ENCODE assay signal across 1 cellular context in the genomic region with DNA sequence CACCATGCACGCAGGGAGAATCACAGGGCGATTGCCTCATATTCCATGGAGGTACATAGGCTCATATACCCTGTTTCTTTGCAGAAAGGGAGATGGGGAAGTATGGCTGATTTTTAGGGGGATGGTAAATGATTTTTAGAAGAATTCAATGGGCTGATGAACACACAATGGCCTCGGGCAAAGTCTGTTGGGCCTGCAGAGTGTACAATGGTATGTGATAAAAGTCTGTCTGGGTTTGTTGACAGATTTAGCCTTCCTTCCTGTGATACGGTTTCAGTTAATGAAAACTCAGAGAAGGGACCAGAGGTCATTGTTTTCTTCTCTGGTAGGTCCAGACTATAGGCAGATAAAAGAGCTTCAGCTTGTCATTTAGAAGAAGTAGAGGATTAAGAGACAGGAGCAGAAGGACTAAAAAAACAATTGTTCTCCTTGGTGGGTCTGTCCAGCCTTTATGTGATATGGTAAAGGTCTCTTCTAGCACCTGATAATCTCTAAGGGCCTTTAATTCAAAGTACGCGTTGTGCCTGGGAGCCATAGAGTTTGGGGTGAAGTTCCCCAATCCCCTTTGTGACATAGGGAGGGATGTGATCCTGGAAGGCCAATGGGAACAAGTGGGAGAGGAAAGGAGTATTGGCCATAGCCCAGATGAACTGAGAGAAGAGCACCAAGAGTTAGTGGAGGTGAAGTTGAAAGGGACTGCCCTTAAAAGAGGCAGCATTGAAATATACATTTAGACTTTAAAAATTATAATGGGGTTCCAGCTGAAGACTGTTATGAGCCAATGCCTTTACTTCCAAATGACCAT.
TF ChIP-seq lines count a peak whose summit lies in the region.

No MANE protein-coding gene starts in this region.

TF ChIP-seq in HepG2, 621 proteins besides CTCF, POLR2A, EP300 and RAD21 (continued from another document and continues in another):
- TF ChIP-seq ZNF503 (CRISPR knock-in tag; IDR thresholded peaks at IDR 0.05), result peak; percentile 17; the same call in 1 of the 2 replicates
- no peak for TF ChIP-seq PREB (CRISPR knock-in tag; IDR thresholded peaks at IDR 0.05)
- no peak for TF ChIP-seq ZFP90 (CRISPR knock-in tag; IDR thresholded peaks at IDR 0.05; ENCODE audit: borderline replicate concordance)
- no peak for TF ChIP-seq U2AF2 (IDR thresholded peaks at IDR 0.05; ENCODE audit: low read depth, low read length)
- TF ChIP-seq, protein P1, sequence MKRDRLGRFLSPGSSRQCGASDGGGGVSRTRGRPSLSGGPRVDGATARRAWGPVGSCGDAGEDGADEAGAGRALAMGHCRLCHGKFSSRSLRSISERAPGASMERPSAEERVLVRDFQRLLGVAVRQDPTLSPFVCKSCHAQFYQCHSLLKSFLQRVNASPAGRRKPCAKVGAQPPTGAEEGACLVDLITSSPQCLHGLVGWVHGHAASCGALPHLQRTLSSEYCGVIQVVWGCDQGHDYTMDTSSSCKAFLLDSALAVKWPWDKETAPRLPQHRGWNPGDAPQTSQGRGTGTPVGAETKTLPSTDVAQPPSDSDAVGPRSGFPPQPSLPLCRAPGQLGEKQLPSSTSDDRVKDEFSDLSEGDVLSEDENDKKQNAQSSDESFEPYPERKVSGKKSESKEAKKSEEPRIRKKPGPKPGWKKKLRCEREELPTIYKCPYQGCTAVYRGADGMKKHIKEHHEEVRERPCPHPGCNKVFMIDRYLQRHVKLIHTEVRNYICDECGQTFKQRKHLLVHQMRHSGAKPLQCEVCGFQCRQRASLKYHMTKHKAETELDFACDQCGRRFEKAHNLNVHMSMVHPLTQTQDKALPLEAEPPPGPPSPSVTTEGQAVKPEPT (CRISPR knock-in tag; IDR thresholded peaks at IDR 0.05; ENCODE audit: low read depth), result no peak
- TF ChIP-seq ZNF816 (CRISPR knock-in tag; IDR thresholded peaks at IDR 0.05; ENCODE audit: borderline replicate concordance), result no peak
- TF ChIP-seq ZFP62 (CRISPR knock-in tag; IDR thresholded peaks at IDR 0.05), result no peak
- TF ChIP-seq ZNF446 (CRISPR knock-in tag; IDR thresholded peaks at IDR 0.05), result no peak
- TF ChIP-seq HDAC6 (IDR thresholded peaks at IDR 0.05; ENCODE audit: low read depth, low read length), result no peak
- no peak for TF ChIP-seq KAT7 (CRISPR knock-in tag; IDR thresholded peaks at IDR 0.05; ENCODE audit: borderline replicate concordance)
- TF ChIP-seq MIER2 (CRISPR knock-in tag; IDR thresholded peaks at IDR 0.05), result peak; percentile 81; the same call in 1 of the 2 replicates
- TF ChIP-seq MEIS2 (CRISPR knock-in tag; IDR thresholded peaks at IDR 0.05), result peak; percentile 38; the same call in 1 of the 2 replicates
- no peak for TF ChIP-seq KDM4B (CRISPR knock-in tag; IDR thresholded peaks at IDR 0.05)
- TF ChIP-seq SMAD1 (CRISPR knock-in tag; IDR thresholded peaks at IDR 0.05; ENCODE audit: borderline replicate concordance, low read depth), result no peak
- TF ChIP-seq NCOA5 (CRISPR knock-in tag; IDR thresholded peaks at IDR 0.05), result no peak
- no peak for TF ChIP-seq KIAA2018 (CRISPR knock-in tag; IDR thresholded peaks at IDR 0.05; ENCODE audit: borderline replicate concordance)
- TF ChIP-seq FUBP1 (CRISPR knock-in tag; IDR thresholded peaks at IDR 0.05; ENCODE audit: borderline replicate concordance), result no peak
- TF ChIP-seq, protein P2, sequence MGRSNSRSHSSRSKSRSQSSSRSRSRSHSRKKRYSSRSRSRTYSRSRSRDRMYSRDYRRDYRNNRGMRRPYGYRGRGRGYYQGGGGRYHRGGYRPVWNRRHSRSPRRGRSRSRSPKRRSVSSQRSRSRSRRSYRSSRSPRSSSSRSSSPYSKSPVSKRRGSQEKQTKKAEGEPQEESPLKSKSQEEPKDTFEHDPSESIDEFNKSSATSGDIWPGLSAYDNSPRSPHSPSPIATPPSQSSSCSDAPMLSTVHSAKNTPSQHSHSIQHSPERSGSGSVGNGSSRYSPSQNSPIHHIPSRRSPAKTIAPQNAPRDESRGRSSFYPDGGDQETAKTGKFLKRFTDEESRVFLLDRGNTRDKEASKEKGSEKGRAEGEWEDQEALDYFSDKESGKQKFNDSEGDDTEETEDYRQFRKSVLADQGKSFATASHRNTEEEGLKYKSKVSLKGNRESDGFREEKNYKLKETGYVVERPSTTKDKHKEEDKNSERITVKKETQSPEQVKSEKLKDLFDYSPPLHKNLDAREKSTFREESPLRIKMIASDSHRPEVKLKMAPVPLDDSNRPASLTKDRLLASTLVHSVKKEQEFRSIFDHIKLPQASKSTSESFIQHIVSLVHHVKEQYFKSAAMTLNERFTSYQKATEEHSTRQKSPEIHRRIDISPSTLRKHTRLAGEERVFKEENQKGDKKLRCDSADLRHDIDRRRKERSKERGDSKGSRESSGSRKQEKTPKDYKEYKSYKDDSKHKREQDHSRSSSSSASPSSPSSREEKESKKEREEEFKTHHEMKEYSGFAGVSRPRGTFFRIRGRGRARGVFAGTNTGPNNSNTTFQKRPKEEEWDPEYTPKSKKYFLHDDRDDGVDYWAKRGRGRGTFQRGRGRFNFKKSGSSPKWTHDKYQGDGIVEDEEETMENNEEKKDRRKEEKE (IDR thresholded peaks at IDR 0.05), result no peak
- TF ChIP-seq ZKSCAN8 (CRISPR knock-in tag; IDR thresholded peaks at IDR 0.05; ENCODE audit: borderline replicate concordance), result 0 out of 2 replicates have a peak, but pooled peaks have one; percentile 23
- TF ChIP-seq, protein P3, sequence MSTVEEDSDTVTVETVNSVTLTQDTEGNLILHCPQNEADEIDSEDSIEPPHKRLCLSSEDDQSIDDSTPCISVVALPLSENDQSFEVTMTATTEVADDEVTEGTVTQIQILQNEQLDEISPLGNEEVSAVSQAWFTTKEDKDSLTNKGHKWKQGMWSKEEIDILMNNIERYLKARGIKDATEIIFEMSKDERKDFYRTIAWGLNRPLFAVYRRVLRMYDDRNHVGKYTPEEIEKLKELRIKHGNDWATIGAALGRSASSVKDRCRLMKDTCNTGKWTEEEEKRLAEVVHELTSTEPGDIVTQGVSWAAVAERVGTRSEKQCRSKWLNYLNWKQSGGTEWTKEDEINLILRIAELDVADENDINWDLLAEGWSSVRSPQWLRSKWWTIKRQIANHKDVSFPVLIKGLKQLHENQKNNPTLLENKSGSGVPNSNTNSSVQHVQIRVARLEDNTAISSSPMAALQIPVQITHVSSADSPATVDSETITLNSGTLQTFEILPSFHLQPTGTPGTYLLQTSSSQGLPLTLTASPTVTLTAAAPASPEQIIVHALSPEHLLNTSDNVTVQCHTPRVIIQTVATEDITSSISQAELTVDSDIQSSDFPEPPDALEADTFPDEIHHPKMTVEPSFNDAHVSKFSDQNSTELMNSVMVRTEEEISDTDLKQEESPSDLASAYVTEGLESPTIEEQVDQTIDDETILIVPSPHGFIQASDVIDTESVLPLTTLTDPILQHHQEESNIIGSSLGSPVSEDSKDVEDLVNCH (CRISPR knock-in tag; IDR thresholded peaks at IDR 0.05), result no peak
